Comparison of ENCODE assay signal across 16 cellular contexts in genomic region chr6:170365581-170365980, GRCh38.
"Had no signal": no experiment of that assay in that cellular context is flagged by ENCODE, and none has a peak within 500 bp of the region (broad histone marks: within the 10 kb centered on the region; RNA-seq: fewer than 3 reads in every experiment).

No MANE protein-coding gene starts in this region.

- H3K4me3 ChIP-seq: body of pancreas, gastrocnemius medialis, heart left ventricle, lung had no signal

- H3K27ac ChIP-seq: body of pancreas, heart left ventricle had no signal

- H3K4me1 ChIP-seq: body of pancreas had no signal

- H3K27ac Mint-ChIP-seq: mesothelial cell of epicardium had no signal

- DNase-seq: activated CD4-positive, alpha-beta T cell treated with anti-CD3 and anti-CD28 coated beads, Interleukin-2, amount 50 U/mL, for 48 hours; activated gamma-delta T cell treated with Interleukin-2 at 50 U/mL for 16 hours; activated T-cell treated with anti-CD3 and anti-CD28 coated beads, Interleukin-2, amount 50 U/mL, for 48 hours; amniotic stem cell; body of pancreas; cortex of kidney; effector memory CD4-positive, alpha-beta T cell; gastrocnemius medialis; retina; stimulated activated naive CD4-positive, alpha-beta T cell; trophoblast cell had no signal

- H3K9me3 ChIP-seq: body of pancreas, gastrocnemius medialis, heart left ventricle had no signal

- ATAC-seq: body of pancreas, gastrocnemius medialis had no signal

- H3K4me3 Mint-ChIP-seq: activated naive CD8-positive, alpha-beta T cell; central memory CD8-positive, alpha-beta T cell; mesothelial cell of epicardium had no signal

- H3K27me3 Mint-ChIP-seq: activated naive CD8-positive, alpha-beta T cell; central memory CD8-positive, alpha-beta T cell had no signal

- H3K27me3 ChIP-seq: body of pancreas, gastrocnemius medialis, heart left ventricle had no signal

- H3K9me3 Mint-ChIP-seq: central memory CD8-positive, alpha-beta T cell; mesothelial cell of epicardium had no signal
